In the genomic region with DNA sequence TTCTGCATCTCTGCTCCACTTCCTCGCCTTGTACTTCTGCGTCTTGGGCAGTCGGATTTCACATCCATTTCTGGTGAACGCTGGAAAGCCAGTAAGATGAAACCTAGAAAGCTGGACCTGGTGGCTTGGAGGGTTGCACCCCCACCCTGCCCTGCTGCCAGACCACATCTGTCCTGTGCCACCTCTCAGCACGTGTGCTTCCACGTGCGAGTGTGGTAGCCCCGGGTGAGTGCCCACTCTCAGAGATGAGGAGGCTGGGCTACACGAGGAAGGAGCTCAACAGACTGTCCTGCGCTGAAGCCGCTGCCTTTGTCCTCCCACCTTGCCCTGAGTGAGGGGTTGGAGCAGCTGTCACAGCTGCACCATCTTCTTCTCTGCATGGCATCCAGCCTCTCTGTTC, we compare ENCODE assay signal across 23 cellular contexts.
"Had no signal": no experiment of that assay in that cellular context is flagged by ENCODE, and none has a peak within 500 bp of the region (broad histone marks: within the 10 kb centered on the region; RNA-seq: fewer than 3 reads in every experiment).

No MANE protein-coding gene starts in this region.

- H3K27me3 Mint-ChIP-seq: stimulated activated memory B cell treated with anti-CD40 and anti-IgM and Interleukin-4, amounts not matched to agents 10 μg/mL and 1 μg/mL and 100 μg/mL, for 72 hours; stimulated activated naive CD8-positive, alpha-beta T cell treated with anti-CD3 and anti-CD28 coated beads, Interleukin-15, amount 100 ng/mL, for 72 hours had no signal

- DNase-seq: hypothalamus; islet precursor cell; left ventricle myocardium inferior; natural killer cell; nephron progenitor cell; ovary; right lobe of liver; stimulated activated CD4-positive, alpha-beta T cell treated with anti-CD3 and anti-CD28 coated beads, Interleukin-1b, Interleukin-23, amount 100 ng/mL, for 48 hours; stimulated activated CD4-positive, alpha-beta T cell treated with anti-CD3 and anti-CD28 coated beads, Interleukin-2, amount 100 ng/mL, for 48 hours; stimulated activated CD4-positive, alpha-beta T cell treated with anti-CD3 and anti-CD28 coated beads, Interleukin-4, amount 100 ng/mL, for 4 hours; stimulated activated CD8-positive, alpha-beta memory T cell treated with anti-CD3 and anti-CD28 coated beads, Interleukin-4, amount 100 ng/mL, for 48 hours; stimulated activated naive CD4-positive, alpha-beta T cell treated with Interleukin-2 at 50 U/mL for 16 hours; stimulated activated naive CD8-positive, alpha-beta T cell treated with anti-CD3 and anti-CD28 coated beads, Interleukin-15, amount 100 ng/mL, for 72 hours; substantia nigra had no signal

- H3K9me3 ChIP-seq: left ventricle myocardium inferior, ovary, right atrium auricular region, right lobe of liver, tibial nerve, vagina had no signal

- ATAC-seq: natural killer cell; stimulated activated memory B cell treated with anti-CD40 and anti-IgM and Interleukin-4, amounts not matched to agents 10 μg/mL and 1 μg/mL and 100 μg/mL, for 72 hours; stimulated activated naive CD8-positive, alpha-beta T cell treated with anti-CD3 and anti-CD28 coated beads, Interleukin-15, amount 100 ng/mL, for 72 hours had no signal

- H3K27me3 ChIP-seq: neural progenitor cell, ovary, right atrium auricular region, right lobe of liver, tibial nerve, vagina had no signal

- H3K4me1 Mint-ChIP-seq: natural killer cell; stimulated activated memory B cell treated with anti-CD40 and anti-IgM and Interleukin-4, amounts not matched to agents 10 μg/mL and 1 μg/mL and 100 μg/mL, for 72 hours; stimulated activated naive CD8-positive, alpha-beta T cell treated with anti-CD3 and anti-CD28 coated beads, Interleukin-15, amount 100 ng/mL, for 72 hours had no signal

- H3K36me3 Mint-ChIP-seq: natural killer cell; neural progenitor cell; stimulated activated memory B cell treated with anti-CD40 and anti-IgM and Interleukin-4, amounts not matched to agents 10 μg/mL and 1 μg/mL and 100 μg/mL, for 72 hours; type B pancreatic cell had no signal

- H3K36me3 ChIP-seq: left ventricle myocardium inferior, neural progenitor cell, ovary, right atrium auricular region, right lobe of liver, tibial nerve, vagina had no signal

- H3K9me3 Mint-ChIP-seq: nephron progenitor cell, type B pancreatic cell had no signal

- H3K4me3 Mint-ChIP-seq: natural killer cell; nephron progenitor cell; neural progenitor cell; stimulated activated memory B cell treated with anti-CD40 and anti-IgM and Interleukin-4, amounts not matched to agents 10 μg/mL and 1 μg/mL and 100 μg/mL, for 72 hours; stimulated activated naive CD8-positive, alpha-beta T cell treated with anti-CD3 and anti-CD28 coated beads, Interleukin-15, amount 100 ng/mL, for 72 hours; type B pancreatic cell had no signal

- H3K27ac ChIP-seq: left ventricle myocardium inferior, neural progenitor cell, ovary, right atrium auricular region, right lobe of liver, tibial nerve, vagina had no signal

- H3K4me1 ChIP-seq: right atrium auricular region, right lobe of liver, tibial nerve, vagina had no signal

- H3K4me2 ChIP-seq: neural progenitor cell, smooth muscle cell had no signal

- H3K27ac Mint-ChIP-seq: natural killer cell; nephron progenitor cell; neural progenitor cell; progenitor cell of endocrine pancreas; stimulated activated memory B cell treated with anti-CD40 and anti-IgM and Interleukin-4, amounts not matched to agents 10 μg/mL and 1 μg/mL and 100 μg/mL, for 72 hours; stimulated activated naive CD8-positive, alpha-beta T cell treated with anti-CD3 and anti-CD28 coated beads, Interleukin-15, amount 100 ng/mL, for 72 hours; type B pancreatic cell had no signal

- H3K4me3 ChIP-seq: left ventricle myocardium inferior, lung, neural progenitor cell, ovary, right atrium auricular region, right lobe of liver, smooth muscle cell, tibial nerve, vagina had no signal

- H3K9ac ChIP-seq: neural progenitor cell had no signal
